Comparison of ENCODE assay signal across 1 cellular context in the genomic region with DNA sequence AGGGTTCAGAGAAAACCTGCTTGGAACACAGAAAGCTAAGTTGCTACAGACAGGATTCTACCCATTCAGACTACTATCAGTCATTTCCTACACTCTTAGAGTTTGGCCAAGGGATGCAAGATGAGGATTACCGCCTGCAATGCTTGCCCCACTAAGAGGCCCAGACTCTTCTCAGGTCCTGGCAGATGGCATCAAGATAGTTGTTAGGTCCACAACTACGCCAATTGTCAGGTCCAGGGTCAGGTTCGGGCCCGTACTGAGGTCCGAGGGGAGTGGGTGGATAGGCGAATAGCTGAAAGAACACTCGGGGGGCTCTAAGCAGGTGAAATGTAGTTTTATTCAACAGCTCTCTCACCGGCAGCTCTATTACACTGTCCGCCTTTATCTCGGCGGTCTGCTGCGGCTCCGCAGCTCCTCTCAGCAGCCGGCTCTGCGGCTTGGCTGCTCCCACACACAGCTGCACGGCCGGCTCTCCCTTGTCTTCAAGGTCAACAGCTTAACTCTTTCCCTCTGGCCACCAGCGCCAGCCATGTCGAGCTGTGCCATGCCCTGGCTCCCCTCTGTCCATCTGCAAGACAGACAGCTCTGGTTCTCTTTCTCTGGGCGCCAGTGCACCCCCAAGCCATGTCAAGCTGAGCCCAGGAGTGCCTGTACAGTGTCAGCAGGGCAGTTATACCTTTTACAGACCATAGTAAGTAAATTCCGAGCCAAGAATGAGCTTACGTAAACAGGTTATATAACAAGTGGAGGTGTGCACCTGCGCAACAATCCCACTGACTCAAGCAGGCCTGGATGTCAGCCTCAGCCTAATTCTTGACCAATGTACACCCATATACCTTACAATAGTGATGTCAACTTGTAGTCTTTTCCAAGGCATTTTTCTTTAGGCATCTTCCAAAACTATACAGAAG.
TF ChIP-seq lines count a peak whose summit lies in the region.

No MANE protein-coding gene starts in this region.

TF ChIP-seq in H1, 55 proteins besides CTCF, POLR2A, EP300 and RAD21:
- TF ChIP-seq, protein P1, sequence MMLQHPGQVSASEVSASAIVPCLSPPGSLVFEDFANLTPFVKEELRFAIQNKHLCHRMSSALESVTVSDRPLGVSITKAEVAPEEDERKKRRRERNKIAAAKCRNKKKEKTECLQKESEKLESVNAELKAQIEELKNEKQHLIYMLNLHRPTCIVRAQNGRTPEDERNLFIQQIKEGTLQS (IDR thresholded peaks at IDR 0.05; ENCODE audit: insufficient read depth, low read depth, low read length), result no peak
- TF ChIP-seq FOSL1 (IDR thresholded peaks at IDR 0.05; ENCODE audit: insufficient read depth, low read depth, low read length), result no peak
- TF ChIP-seq POU5F1 (IDR thresholded peaks at IDR 0.05; ENCODE audit: low read depth, low read length), result no peak
- no peak for TF ChIP-seq SIX5 (IDR thresholded peaks at IDR 0.05; ENCODE audit: low read depth, low read length)
- no peak for TF ChIP-seq RBBP5 (IDR thresholded peaks at IDR 0.05; ENCODE audit: borderline replicate concordance, low read depth, low read length)
- no peak for TF ChIP-seq JUND (IDR thresholded peaks at IDR 0.05; ENCODE audit: low read length)
- TF ChIP-seq TAF7 (optimal IDR thresholded peaks at IDR 0.05; ENCODE audit: borderline replicate concordance, low read depth, low read length), result no peak
- no peak for TF ChIP-seq KDM5A (IDR thresholded peaks at IDR 0.05; ENCODE audit: low read length)
- no peak for TF ChIP-seq ASH2L (IDR thresholded peaks at IDR 0.05; ENCODE audit: low read length)
- no peak for TF ChIP-seq NANOG (IDR thresholded peaks at IDR 0.05; ENCODE audit: insufficient read depth, low read depth, low read length, poor library complexity, severe bottlenecking)
- TF ChIP-seq SUZ12 (IDR thresholded peaks at IDR 0.05; ENCODE audit: low read length), result no peak
- TF ChIP-seq GTF2F1 (IDR thresholded peaks at IDR 0.05; ENCODE audit: borderline replicate concordance, low read depth, low read length), result no peak
- TF ChIP-seq SP1 (IDR thresholded peaks at IDR 0.05; ENCODE audit: low read depth, low read length), result no peak
- TF ChIP-seq SAP30 (IDR thresholded peaks at IDR 0.05; ENCODE audit: insufficient read depth, insufficient replicate concordance, low read length), result no peak
- no peak for TF ChIP-seq BACH1 (IDR thresholded peaks at IDR 0.05; ENCODE audit: low read length)
- TF ChIP-seq TBP (IDR thresholded peaks at IDR 0.05; ENCODE audit: low read depth, low read length), result no peak
- TF ChIP-seq, protein P2, sequence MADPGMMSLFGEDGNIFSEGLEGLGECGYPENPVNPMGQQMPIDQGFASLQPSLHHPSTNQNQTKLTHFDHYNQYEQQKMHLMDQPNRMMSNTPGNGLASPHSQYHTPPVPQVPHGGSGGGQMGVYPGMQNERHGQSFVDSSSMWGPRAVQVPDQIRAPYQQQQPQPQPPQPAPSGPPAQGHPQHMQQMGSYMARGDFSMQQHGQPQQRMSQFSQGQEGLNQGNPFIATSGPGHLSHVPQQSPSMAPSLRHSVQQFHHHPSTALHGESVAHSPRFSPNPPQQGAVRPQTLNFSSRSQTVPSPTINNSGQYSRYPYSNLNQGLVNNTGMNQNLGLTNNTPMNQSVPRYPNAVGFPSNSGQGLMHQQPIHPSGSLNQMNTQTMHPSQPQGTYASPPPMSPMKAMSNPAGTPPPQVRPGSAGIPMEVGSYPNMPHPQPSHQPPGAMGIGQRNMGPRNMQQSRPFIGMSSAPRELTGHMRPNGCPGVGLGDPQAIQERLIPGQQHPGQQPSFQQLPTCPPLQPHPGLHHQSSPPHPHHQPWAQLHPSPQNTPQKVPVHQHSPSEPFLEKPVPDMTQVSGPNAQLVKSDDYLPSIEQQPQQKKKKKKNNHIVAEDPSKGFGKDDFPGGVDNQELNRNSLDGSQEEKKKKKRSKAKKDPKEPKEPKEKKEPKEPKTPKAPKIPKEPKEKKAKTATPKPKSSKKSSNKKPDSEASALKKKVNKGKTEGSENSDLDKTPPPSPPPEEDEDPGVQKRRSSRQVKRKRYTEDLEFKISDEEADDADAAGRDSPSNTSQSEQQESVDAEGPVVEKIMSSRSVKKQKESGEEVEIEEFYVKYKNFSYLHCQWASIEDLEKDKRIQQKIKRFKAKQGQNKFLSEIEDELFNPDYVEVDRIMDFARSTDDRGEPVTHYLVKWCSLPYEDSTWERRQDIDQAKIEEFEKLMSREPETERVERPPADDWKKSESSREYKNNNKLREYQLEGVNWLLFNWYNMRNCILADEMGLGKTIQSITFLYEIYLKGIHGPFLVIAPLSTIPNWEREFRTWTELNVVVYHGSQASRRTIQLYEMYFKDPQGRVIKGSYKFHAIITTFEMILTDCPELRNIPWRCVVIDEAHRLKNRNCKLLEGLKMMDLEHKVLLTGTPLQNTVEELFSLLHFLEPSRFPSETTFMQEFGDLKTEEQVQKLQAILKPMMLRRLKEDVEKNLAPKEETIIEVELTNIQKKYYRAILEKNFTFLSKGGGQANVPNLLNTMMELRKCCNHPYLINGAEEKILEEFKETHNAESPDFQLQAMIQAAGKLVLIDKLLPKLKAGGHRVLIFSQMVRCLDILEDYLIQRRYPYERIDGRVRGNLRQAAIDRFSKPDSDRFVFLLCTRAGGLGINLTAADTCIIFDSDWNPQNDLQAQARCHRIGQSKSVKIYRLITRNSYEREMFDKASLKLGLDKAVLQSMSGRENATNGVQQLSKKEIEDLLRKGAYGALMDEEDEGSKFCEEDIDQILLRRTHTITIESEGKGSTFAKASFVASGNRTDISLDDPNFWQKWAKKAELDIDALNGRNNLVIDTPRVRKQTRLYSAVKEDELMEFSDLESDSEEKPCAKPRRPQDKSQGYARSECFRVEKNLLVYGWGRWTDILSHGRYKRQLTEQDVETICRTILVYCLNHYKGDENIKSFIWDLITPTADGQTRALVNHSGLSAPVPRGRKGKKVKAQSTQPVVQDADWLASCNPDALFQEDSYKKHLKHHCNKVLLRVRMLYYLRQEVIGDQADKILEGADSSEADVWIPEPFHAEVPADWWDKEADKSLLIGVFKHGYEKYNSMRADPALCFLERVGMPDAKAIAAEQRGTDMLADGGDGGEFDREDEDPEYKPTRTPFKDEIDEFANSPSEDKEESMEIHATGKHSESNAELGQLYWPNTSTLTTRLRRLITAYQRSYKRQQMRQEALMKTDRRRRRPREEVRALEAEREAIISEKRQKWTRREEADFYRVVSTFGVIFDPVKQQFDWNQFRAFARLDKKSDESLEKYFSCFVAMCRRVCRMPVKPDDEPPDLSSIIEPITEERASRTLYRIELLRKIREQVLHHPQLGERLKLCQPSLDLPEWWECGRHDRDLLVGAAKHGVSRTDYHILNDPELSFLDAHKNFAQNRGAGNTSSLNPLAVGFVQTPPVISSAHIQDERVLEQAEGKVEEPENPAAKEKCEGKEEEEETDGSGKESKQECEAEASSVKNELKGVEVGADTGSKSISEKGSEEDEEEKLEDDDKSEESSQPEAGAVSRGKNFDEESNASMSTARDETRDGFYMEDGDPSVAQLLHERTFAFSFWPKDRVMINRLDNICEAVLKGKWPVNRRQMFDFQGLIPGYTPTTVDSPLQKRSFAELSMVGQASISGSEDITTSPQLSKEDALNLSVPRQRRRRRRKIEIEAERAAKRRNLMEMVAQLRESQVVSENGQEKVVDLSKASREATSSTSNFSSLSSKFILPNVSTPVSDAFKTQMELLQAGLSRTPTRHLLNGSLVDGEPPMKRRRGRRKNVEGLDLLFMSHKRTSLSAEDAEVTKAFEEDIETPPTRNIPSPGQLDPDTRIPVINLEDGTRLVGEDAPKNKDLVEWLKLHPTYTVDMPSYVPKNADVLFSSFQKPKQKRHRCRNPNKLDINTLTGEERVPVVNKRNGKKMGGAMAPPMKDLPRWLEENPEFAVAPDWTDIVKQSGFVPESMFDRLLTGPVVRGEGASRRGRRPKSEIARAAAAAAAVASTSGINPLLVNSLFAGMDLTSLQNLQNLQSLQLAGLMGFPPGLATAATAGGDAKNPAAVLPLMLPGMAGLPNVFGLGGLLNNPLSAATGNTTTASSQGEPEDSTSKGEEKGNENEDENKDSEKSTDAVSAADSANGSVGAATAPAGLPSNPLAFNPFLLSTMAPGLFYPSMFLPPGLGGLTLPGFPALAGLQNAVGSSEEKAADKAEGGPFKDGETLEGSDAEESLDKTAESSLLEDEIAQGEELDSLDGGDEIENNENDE (IDR thresholded peaks at IDR 0.05; ENCODE audit: insufficient replicate concordance, low read length), result no peak
- TF ChIP-seq CTBP2 (IDR thresholded peaks at IDR 0.05; ENCODE audit: borderline replicate concordance, insufficient read depth, insufficient read length, low read length), result no peak
